In genomic region chr2:113756088-113757058, GRCh38 we compare ENCODE assay signal across 8 cellular contexts. TPM values are rescaled to one million over a fixed set of nuclear protein-coding genes. Genes with fewer than 3 reads are reported as not detected.
DNase-seq lines count a peak whose midpoint lies in the region; ATAC-seq, FAIRE-seq and TF ChIP-seq lines count a peak whose summit lies in the region.

TSS of gene SLC35F5 (minus strand) at chr2:113756642. CDS start at chr2:113756409, 233 bp downstream.

- no peaks in the 10 kb centered on the region for H3K27me3 Mint-ChIP-seq in activated T-helper 17 cell treated with anti-CD3 and anti-CD28 coated beads, Interleukin-2, amount 50 U/mL, for 72 hours
- no peaks in the 10 kb centered on the region for H3K27me3 Mint-ChIP-seq in natural killer cell (ENCODE audit: low read depth in 2 of 2)

- DNase-seq in EL (peak; percentile 91), H54 (ENCODE audit: insufficient read length, low spot score) (peak; percentile 79), LoVo (ENCODE audit: low spot score) (peak; percentile 94), RWPE1 (ENCODE audit: low spot score) (peak; percentile 81), fibroblast of lung (ENCODE audit: low read depth in 2 of 2) (peak; percentile 86 to 88), natural killer cell (peak; percentile 98)
- DNase-seq in stimulated activated naive CD4-positive, alpha-beta T cell (lab: John Stamatoyannopoulos, UW): peak; percentile 80 to 95 (median 90)

- peak within 1 kb of the TSS; percentile 91 for H3K27ac Mint-ChIP-seq in activated T-helper 17 cell treated with anti-CD3 and anti-CD28 coated beads, Interleukin-2, amount 50 U/mL, for 72 hours
- peak within 1 kb of the TSS; percentile 84 to 95 for H3K27ac Mint-ChIP-seq in natural killer cell

- H3K36me3 Mint-ChIP-seq in activated T-helper 17 cell treated with anti-CD3 and anti-CD28 coated beads, Interleukin-2, amount 50 U/mL, for 72 hours (ENCODE audit: low read depth): peaks cover 35% of the 10 kb centered on the region
- no peaks in the 10 kb centered on the region for H3K36me3 Mint-ChIP-seq in natural killer cell

- POLR2A ChIA-PET in RWPE1 (lab: Yijun Ruan, JAX; ENCODE audit: low non-redundant PET): interaction anchor here (0.7 to 1.5 kb wide), 4 partner anchors 67 to 282 kb away, joined by 3 to 7 read pairs (median 4); partner anchors contain the start of gene ACTR3

- H2AFZ ChIP-seq in fibroblast of lung (ENCODE audit: low read length): peak within 1 kb of the TSS; percentile 94

- no peak for TF ChIP-seq CTCF in RWPE1 (conservative IDR thresholded peaks at IDR 0.05; ENCODE audit: low read depth)
- no peak for TF ChIP-seq CTCF in fibroblast of lung (conservative IDR thresholded peaks at IDR 0.05 in 1 of 2, IDR thresholded peaks at IDR 0.05 in 1 of 2; ENCODE audit: low read depth in 1 of 2, low read length in 2 of 2)
- no peak for TF ChIP-seq CTCF in natural killer cell (IDR thresholded peaks at IDR 0.05)

- H3K9me3 ChIP-seq in fibroblast of lung (ENCODE audit: control insufficient read depth, insufficient read depth, low read depth, low read length): no peaks in the 10 kb centered on the region

- FAIRE-seq in H54 (lab: Jason Lieb, UNC): peak; percentile 48

- peak within 1 kb of the TSS; percentile 94 for H3K27ac ChIP-seq in RWPE1
- peak within 1 kb of the TSS; percentile 96 for H3K27ac ChIP-seq in fibroblast of lung (ENCODE audit: insufficient read depth, low read length)

- peak within 1 kb of the TSS; percentile 82 for H3K4me3 Mint-ChIP-seq in activated T-helper 17 cell treated with anti-CD3 and anti-CD28 coated beads, Interleukin-2, amount 50 U/mL, for 72 hours
- H3K4me3 Mint-ChIP-seq in natural killer cell: peak within 1 kb of the TSS; percentile 88

- H3K27me3 ChIP-seq in fibroblast of lung (ENCODE audit: control insufficient read depth, insufficient read depth, low read length): no peaks in the 10 kb centered on the region

- no peaks in the 10 kb centered on the region for H4K20me1 ChIP-seq in fibroblast of lung (ENCODE audit: control insufficient read depth, extremely low read depth, insufficient read depth, low read length)

- H3K4me3 ChIP-seq in fibroblast of lung (replicated peaks in 1 of 4; ENCODE audit: control extremely low read depth in 1 of 4, insufficient read depth in 1 of 4, low read depth in 3 of 4, low read length in 4 of 4): peak within 1 kb of the TSS; percentile 46 to 94 (median 93)

- CTCF ChIA-PET in RWPE1 (lab: Yijun Ruan, JAX): interaction anchor here (0.6 to 0.8 kb wide), 2 partner anchors 80 to 222 kb away, joined by 4 to 5 read pairs; no protein-coding TSS in a partner anchor

- H3K9me3 Mint-ChIP-seq in activated T-helper 17 cell treated with anti-CD3 and anti-CD28 coated beads, Interleukin-2, amount 50 U/mL, for 72 hours: no peaks in the 10 kb centered on the region
- H3K9me3 Mint-ChIP-seq in natural killer cell: no peaks in the 10 kb centered on the region

- peak; percentile 90 for ATAC-seq in activated T-helper 17 cell treated with anti-CD3 and anti-CD28 coated beads, Interleukin-2, amount 50 U/mL, for 72 hours (replicated peaks)
- ATAC-seq in natural killer cell: peak; percentile 90 to 97 (median 92)

- TF ChIP-seq POLR2A in H54 (IDR thresholded peaks at IDR 0.05; ENCODE audit: low read depth, low read length): peak; percentile 91

- peaks cover 33% of the 10 kb centered on the region for H3K79me2 ChIP-seq in fibroblast of lung (ENCODE audit: control insufficient read depth, insufficient read depth, low read length)

- peaks cover 1% of the 10 kb centered on the region for H3K36me3 ChIP-seq in fibroblast of lung (ENCODE audit: control insufficient read depth, insufficient read depth, low read length)

- H3K4me1 ChIP-seq in fibroblast of lung (ENCODE audit: control insufficient read depth, extremely low read depth, insufficient read depth, low read length): peaks cover 8% of the 10 kb centered on the region

- H3K4me2 ChIP-seq in fibroblast of lung (ENCODE audit: extremely low read depth, insufficient read depth, low read length): peak within 1 kb of the TSS; percentile 87

- peaks cover 4% of the 10 kb centered on the region for H3K4me1 Mint-ChIP-seq in activated T-helper 17 cell treated with anti-CD3 and anti-CD28 coated beads, Interleukin-2, amount 50 U/mL, for 72 hours
- H3K4me1 Mint-ChIP-seq in natural killer cell: peaks cover 14 to 25% of the 10 kb centered on the region in 2 donors

- peak within 1 kb of the TSS; percentile 93 for H3K9ac ChIP-seq in fibroblast of lung (ENCODE audit: insufficient read depth, low read length)

- intact Hi-C loops in natural killer cell (cut with micrococcal nuclease): loop anchor here (2.0 kb wide), 1 partner anchor 134 kb away; the partner anchor contains the start of gene ACTR3

RNA-seq across cellular contexts. Expression of gene SLC35F5, which starts in this region (rescaled TPM):
- total RNA-seq in activated T-helper 17 cell treated with anti-CD3 and anti-CD28 coated beads, Interleukin-2, amount 50 U/mL, for 72 hours: 10 to 100 TPM; 23.8 to 35.8 TPM
- 175 and 245 TPM in 2 replicates for total RNA-seq in fibroblast of lung
- polyA plus RNA-seq in fibroblast of lung: 86.1 and 93.1 TPM in 2 replicates
- polyA plus RNA-seq in fibroblast of lung (2012): 45.3 and 55.7 TPM in 2 replicates
- 22.4 and 26.4 TPM in 2 replicates for polyA minus RNA-seq in fibroblast of lung (ENCODE audit: low replicate concordance)
- total RNA-seq in natural killer cell: 10 to 100 TPM; 42.0 to 48.9 (median 42.3) TPM

Comparison
In these comparisons a context has a peak if more than half of its experiments do, and no peak if none do; other contexts are left out.
1. Peak in every context shown above with its lines: DNase-seq, ATAC-seq, H3K4me3 ChIP-seq and H3K27ac ChIP-seq.